In the genomic region with DNA sequence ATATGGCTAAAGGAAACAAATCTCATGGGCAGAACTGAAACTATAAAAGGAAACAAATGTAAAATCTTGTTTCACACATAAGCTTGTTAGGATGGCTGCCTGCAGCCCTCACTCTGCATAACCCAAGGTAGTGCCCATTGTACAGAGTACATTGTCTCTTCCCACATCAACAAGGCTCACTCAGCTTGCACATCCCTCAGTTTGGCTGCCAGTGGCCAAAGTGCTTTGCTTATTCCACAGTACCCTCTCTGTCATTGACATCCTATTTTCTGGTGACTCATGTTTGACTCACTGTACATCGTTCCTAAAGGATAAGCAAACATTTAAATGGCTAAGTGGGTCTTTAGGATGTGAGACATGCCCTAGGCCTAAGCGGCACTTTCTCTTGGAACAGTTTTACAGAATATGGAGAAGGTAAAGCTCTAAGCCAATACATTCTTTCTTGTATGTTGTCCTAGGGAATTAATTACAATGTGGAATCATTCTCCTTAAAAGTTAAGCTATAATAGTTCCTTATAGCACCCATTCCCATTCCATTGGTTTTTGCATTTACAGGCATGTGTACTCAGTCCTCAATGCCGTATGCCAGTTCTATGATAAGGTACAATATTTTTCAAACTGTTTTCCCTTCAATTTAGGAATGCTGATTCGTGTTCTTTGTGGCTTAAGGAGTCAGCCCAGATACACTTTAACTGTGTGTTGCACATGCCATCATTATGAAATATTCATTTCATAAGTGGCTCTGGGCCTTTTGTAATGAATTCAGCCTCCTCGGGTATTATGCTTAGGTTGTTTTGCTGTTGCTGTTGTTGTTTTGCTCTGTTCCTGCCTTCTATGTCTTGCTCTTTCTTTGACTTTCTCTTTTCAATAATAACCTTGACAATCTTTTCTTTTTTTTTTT, we compare ENCODE assay signal across 13 cellular contexts. TPM values are rescaled to one million over a fixed set of nuclear protein-coding genes. Genes with fewer than 3 reads are reported as not detected.
DNase-seq lines count a peak whose midpoint lies in the region; ATAC-seq and TF ChIP-seq lines count a peak whose summit lies in the region.
"Had no signal": no experiment of that assay in that cellular context is flagged by ENCODE, and none has a peak within 500 bp of the region (broad histone marks: within the 10 kb centered on the region; RNA-seq: fewer than 3 reads in every experiment).

No MANE protein-coding gene starts in this region.

- H3K9me3 ChIP-seq in SK-N-SH: no peaks in the 10 kb centered on the region
- H3K9me3 ChIP-seq: HAP-1, transverse colon had no signal

- TF ChIP-seq EP300 in SK-N-SH (IDR thresholded peaks at IDR 0.05; ENCODE audit: borderline replicate concordance in 1 of 2, low read depth in 1 of 2, low read length in 1 of 2): peak in 1 of 2 experiments; percentile 28; a peak in 1 of 4 replicates

- H3K4me2 ChIP-seq in SK-N-SH: peak overlapping the region; percentile 49; the same call in 1 of the 2 replicates

- H4K20me1 ChIP-seq in SK-N-SH (ENCODE audit: insufficient read depth): no peaks in the 10 kb centered on the region

- H3K4me1 ChIP-seq in SK-N-SH (ENCODE audit: control insufficient read depth in 1 of 2, insufficient read depth in 2 of 2, low read depth in 1 of 2, low read length in 1 of 2): peaks cover 6 to 12% of the 10 kb centered on the region in 2 experiments; a peak in 3 of 4 replicates

- peak; percentile 50 for ATAC-seq in GM21526 (IDR thresholded peaks at IDR 0.05; ENCODE audit: low FRiP score, unreplicated experiment)

- H3F3A ChIP-seq in SK-N-SH (replicated peaks; ENCODE audit: insufficient read depth): peaks cover 19% of the 10 kb centered on the region

- DNase-seq in AG04449 (ENCODE audit: low read depth, low spot score): peak; percentile 16
- DNase-seq in SK-N-SH: no peak
- peak; percentile 78 for DNase-seq in foreskin melanocyte
- no peak for DNase-seq in stimulated activated CD4-positive, alpha-beta T cell treated with anti-CD3 and anti-CD28 coated beads, Interleukin-4, amount 100 ng/mL, for 4 hours
- DNase-seq in DMS79 (lab: John Stamatoyannopoulos, UW): no peak
- DNase-seq in occipital lobe (lab: John Stamatoyannopoulos, UW): no peak
- DNase-seq in NCI-H446 treated with DMSO at 0.1 percent for 48 hours (lab: John Stamatoyannopoulos, UW): no peak
- DNase-seq: activated T-cell treated with anti-CD3 and anti-CD28 coated beads for 4 hours, cerebellar nuclear complex, COR-L47, transverse colon had no signal

- no peak for TF ChIP-seq CTCF in AG04449 (IDR thresholded peaks at IDR 0.05; ENCODE audit: insufficient read depth, low read length, missing control alignments)
- no peak for TF ChIP-seq CTCF in SK-N-SH (IDR thresholded peaks at IDR 0.05)

- POLR2A ChIA-PET in AG04449 (lab: Yijun Ruan, JAX) (no interaction called here), SK-N-SH (lab: Yijun Ruan, JAX) (no interaction called here)

- WGBS in SK-N-SH (ENCODE audit: low lambda C conversion rate): 49% methylated on average over 5 of the region's 5 CpGs

- peaks cover 5 to 18% of the 10 kb centered on the region in 2 experiments for H3K36me3 ChIP-seq in SK-N-SH (replicated peaks in 1 of 2; ENCODE audit: control insufficient read depth in 1 of 2, insufficient read depth in 2 of 2, low read length in 1 of 2)
- H3K36me3 ChIP-seq: HAP-1, transverse colon had no signal

- H3K27ac ChIP-seq in SK-N-SH (ENCODE audit: low read depth in 2 of 2, low read length in 1 of 2): peak overlapping the region; percentile 28 to 72; a peak in 3 of 4 replicates
- H3K27ac ChIP-seq: transverse colon had no signal

- peak overlapping the region; percentile 33 for H2AFZ ChIP-seq in SK-N-SH (ENCODE audit: low read depth)

- H3K4me3 ChIP-seq in AG04449 (ENCODE audit: low read depth, low read length) (no peak overlapping the region), SK-N-SH (ENCODE audit: low read depth in 2 of 2, low read length in 1 of 2) (0 out of 4 replicates have a peak overlapping the region, but pooled peaks of 1 of the 2 experiments have one; percentile 3)
- H3K4me3 ChIP-seq: HAP-1, transverse colon had no signal

- H3K9me2 ChIP-seq in SK-N-SH: no peaks in the 10 kb centered on the region

- no peaks in the 10 kb centered on the region for H3K79me2 ChIP-seq in SK-N-SH (ENCODE audit: insufficient read depth)

- no peak overlapping the region for H3K9ac ChIP-seq in SK-N-SH

- TF ChIP-seq RAD21 in SK-N-SH (IDR thresholded peaks at IDR 0.05; ENCODE audit: low read length): no peak

- CTCF ChIA-PET in AG04449 (lab: Yijun Ruan, JAX) (no interaction called here), SK-N-SH (lab: Yijun Ruan, JAX) (interaction anchor here (0.9 to 1.3 kb wide), 3 partner anchors 51 to 386 kb away, joined by 3 to 4 read pairs (median 3); no protein-coding TSS in a partner anchor)

- H3K27me3 ChIP-seq in SK-N-SH (ENCODE audit: insufficient read depth): no peaks in the 10 kb centered on the region
- H3K27me3 ChIP-seq: transverse colon had no signal

TF ChIP-seq in SK-N-SH, 30 proteins besides CTCF, POLR2A, EP300 and RAD21 (continues in another document):
- no peak for TF ChIP-seq TEAD4 (IDR thresholded peaks at IDR 0.05; ENCODE audit: borderline replicate concordance, insufficient read depth)
- no peak for TF ChIP-seq EZH2phosphoT487 (IDR thresholded peaks at IDR 0.05; ENCODE audit: borderline replicate concordance, low read depth)
- TF ChIP-seq CHD2 (IDR thresholded peaks at IDR 0.05; ENCODE audit: low read length, partially characterized antibody): no peak
- no peak for TF ChIP-seq MXI1 (IDR thresholded peaks at IDR 0.05; ENCODE audit: low read depth, low read length)
- TF ChIP-seq, protein P1, sequence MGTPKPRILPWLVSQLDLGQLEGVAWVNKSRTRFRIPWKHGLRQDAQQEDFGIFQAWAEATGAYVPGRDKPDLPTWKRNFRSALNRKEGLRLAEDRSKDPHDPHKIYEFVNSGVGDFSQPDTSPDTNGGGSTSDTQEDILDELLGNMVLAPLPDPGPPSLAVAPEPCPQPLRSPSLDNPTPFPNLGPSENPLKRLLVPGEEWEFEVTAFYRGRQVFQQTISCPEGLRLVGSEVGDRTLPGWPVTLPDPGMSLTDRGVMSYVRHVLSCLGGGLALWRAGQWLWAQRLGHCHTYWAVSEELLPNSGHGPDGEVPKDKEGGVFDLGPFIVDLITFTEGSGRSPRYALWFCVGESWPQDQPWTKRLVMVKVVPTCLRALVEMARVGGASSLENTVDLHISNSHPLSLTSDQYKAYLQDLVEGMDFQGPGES (IDR thresholded peaks at IDR 0.05; ENCODE audit: low read depth, low read length): no peak
- TF ChIP-seq, protein P2, sequence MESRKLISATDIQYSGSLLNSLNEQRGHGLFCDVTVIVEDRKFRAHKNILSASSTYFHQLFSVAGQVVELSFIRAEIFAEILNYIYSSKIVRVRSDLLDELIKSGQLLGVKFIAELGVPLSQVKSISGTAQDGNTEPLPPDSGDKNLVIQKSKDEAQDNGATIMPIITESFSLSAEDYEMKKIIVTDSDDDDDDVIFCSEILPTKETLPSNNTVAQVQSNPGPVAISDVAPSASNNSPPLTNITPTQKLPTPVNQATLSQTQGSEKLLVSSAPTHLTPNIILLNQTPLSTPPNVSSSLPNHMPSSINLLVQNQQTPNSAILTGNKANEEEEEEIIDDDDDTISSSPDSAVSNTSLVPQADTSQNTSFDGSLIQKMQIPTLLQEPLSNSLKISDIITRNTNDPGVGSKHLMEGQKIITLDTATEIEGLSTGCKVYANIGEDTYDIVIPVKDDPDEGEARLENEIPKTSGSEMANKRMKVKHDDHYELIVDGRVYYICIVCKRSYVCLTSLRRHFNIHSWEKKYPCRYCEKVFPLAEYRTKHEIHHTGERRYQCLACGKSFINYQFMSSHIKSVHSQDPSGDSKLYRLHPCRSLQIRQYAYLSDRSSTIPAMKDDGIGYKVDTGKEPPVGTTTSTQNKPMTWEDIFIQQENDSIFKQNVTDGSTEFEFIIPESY (IDR thresholded peaks at IDR 0.05; ENCODE audit: borderline replicate concordance, low read depth): no peak
- no peak for TF ChIP-seq TAF1 (IDR thresholded peaks at IDR 0.05; ENCODE audit: borderline replicate concordance, low read depth, low read length)
- peak; percentile 98 for TF ChIP-seq FOSL2 (IDR thresholded peaks at IDR 0.05; ENCODE audit: borderline replicate concordance, low read depth)
- TF ChIP-seq, protein P3, sequence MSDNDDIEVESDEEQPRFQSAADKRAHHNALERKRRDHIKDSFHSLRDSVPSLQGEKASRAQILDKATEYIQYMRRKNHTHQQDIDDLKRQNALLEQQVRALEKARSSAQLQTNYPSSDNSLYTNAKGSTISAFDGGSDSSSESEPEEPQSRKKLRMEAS (IDR thresholded peaks at IDR 0.05; ENCODE audit: low read depth): no peak
- TF ChIP-seq FOXM1 (IDR thresholded peaks at IDR 0.05; ENCODE audit: low read depth): no peak
- TF ChIP-seq SIN3A (IDR thresholded peaks at IDR 0.05; ENCODE audit: borderline replicate concordance, low read depth, low read length): peak; percentile 37; the same call in 1 of the 2 replicates
- TF ChIP-seq, protein P4, sequence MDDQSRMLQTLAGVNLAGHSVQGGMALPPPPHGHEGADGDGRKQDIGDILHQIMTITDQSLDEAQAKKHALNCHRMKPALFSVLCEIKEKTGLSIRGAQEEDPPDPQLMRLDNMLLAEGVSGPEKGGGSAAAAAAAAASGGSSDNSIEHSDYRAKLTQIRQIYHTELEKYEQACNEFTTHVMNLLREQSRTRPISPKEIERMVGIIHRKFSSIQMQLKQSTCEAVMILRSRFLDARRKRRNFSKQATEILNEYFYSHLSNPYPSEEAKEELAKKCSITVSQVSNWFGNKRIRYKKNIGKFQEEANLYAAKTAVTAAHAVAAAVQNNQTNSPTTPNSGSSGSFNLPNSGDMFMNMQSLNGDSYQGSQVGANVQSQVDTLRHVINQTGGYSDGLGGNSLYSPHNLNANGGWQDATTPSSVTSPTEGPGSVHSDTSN (IDR thresholded peaks at IDR 0.05): peak; percentile 64

RNA-seq across cellular contexts. Expression of a gene that starts 5.5 kb away (rescaled TPM):
- 2.3 and 2.9 TPM in 2 replicates for polyA plus RNA-seq in SK-N-SH (2012; rRNA removed)
- 3.7 and 3.8 TPM in 2 replicates for polyA plus RNA-seq in SK-N-SH (2012; cell fraction: cytosol; rRNA removed)
- 1.4 and 2.0 TPM in 2 replicates for polyA plus RNA-seq in SK-N-SH (2012; cell fraction: nucleus; rRNA removed)
- total RNA-seq in occipital lobe: 2.7 TPM

Comparison
In these comparisons a context has a peak if more than half of its experiments do, and no peak if none do; other contexts are left out.
1. DNase-seq: peak in AG04449 (single experiment) and foreskin melanocyte (single experiment); none in SK-N-SH (single experiment), stimulated activated CD4-positive, alpha-beta T cell treated with anti-CD3 and anti-CD28 coated beads, Interleukin-4, amount 100 ng/mL, for 4 hours (0 of 2), DMS79 (single experiment), occipital lobe (single experiment) and NCI-H446 treated with DMSO at 0.1 percent for 48 hours (single experiment).